Comparison of ENCODE assay signal across 26 cellular contexts in genomic region chr7:45598697-45599520, GRCh38. TPM values are rescaled to one million over a fixed set of nuclear protein-coding genes. Genes with fewer than 3 reads are reported as not detected.
DNase-seq lines count a peak whose midpoint lies in the region; ATAC-seq and TF ChIP-seq lines count a peak whose summit lies in the region.
"Had no signal": no experiment of that assay in that cellular context is flagged by ENCODE, and none has a peak within 500 bp of the region (broad histone marks: within the 10 kb centered on the region; RNA-seq: fewer than 3 reads in every experiment).

No MANE protein-coding gene starts in this region.

- no peak overlapping the region for H3K4me3 Mint-ChIP-seq in neural crest cell
- H3K4me3 Mint-ChIP-seq: activated naive CD4-positive, alpha-beta T cell treated with anti-CD3 and anti-CD28 coated beads for 36 hours had no signal

- TF ChIP-seq CTCF in right atrium auricular region (IDR thresholded peaks at IDR 0.05) (no peak), left ventricle myocardium inferior (IDR thresholded peaks at IDR 0.05; ENCODE audit: borderline replicate concordance) (no peak), neural crest cell (conservative IDR thresholded peaks at IDR 0.05) (no peak)

- H3K4me3 ChIP-seq in right atrium auricular region (no peak overlapping the region), left ventricle myocardium inferior (no peak overlapping the region)
- H3K4me3 ChIP-seq: adrenal gland, body of pancreas, heart left ventricle, prostate gland, thoracic aorta had no signal

- H3K27me3 ChIP-seq in right atrium auricular region (no peaks in the 10 kb centered on the region), left ventricle myocardium inferior (ENCODE audit: low read depth) (no peaks in the 10 kb centered on the region)
- H3K27me3 ChIP-seq: adrenal gland, body of pancreas, heart left ventricle, neutrophil had no signal

- H3K36me3 ChIP-seq in right atrium auricular region (no peaks in the 10 kb centered on the region), left ventricle myocardium inferior (no peaks in the 10 kb centered on the region)
- H3K36me3 ChIP-seq: adrenal gland, heart left ventricle, neutrophil, prostate gland, thoracic aorta had no signal

- H3K9me3 ChIP-seq in right atrium auricular region (peaks cover 0 to 2% of the 10 kb centered on the region in 2 donors), left ventricle myocardium inferior (replicated peaks) (peaks cover 2% of the 10 kb centered on the region)
- H3K9me3 ChIP-seq: adrenal gland, body of pancreas, Caco-2, neutrophil, prostate gland, thoracic aorta had no signal

- H3K27ac ChIP-seq in right atrium auricular region (no peak overlapping the region), left ventricle myocardium inferior (replicated peaks) (no peak overlapping the region), caudate nucleus (ENCODE audit: low read depth, low read length) (no peak overlapping the region)
- H3K27ac ChIP-seq: adrenal gland, body of pancreas, heart left ventricle, neutrophil, prostate gland, thoracic aorta had no signal

- intact Hi-C loops in left ventricle myocardium inferior (cut with micrococcal nuclease), result no loop called here

- H3K4me1 Mint-ChIP-seq in neural crest cell, result peaks cover 16% of the 10 kb centered on the region

- H3K9me3 Mint-ChIP-seq in neural crest cell, result no peaks in the 10 kb centered on the region
- H3K9me3 Mint-ChIP-seq: activated naive CD4-positive, alpha-beta T cell treated with anti-CD3 and anti-CD28 coated beads for 36 hours had no signal

- ATAC-seq in HG03280 (IDR thresholded peaks at IDR 0.05; ENCODE audit: unreplicated experiment), result no peak
- no peak for ATAC-seq in GM19467 (IDR thresholded peaks at IDR 0.05; ENCODE audit: unreplicated experiment)
- ATAC-seq: body of pancreas; heart left ventricle; stimulated activated naive CD8-positive, alpha-beta T cell treated with anti-CD3 and anti-CD28 coated beads, Interleukin-15, Interleukin-2, amounts not matched to agents 100 U/mL and 50 U/mL, for 24 hours had no signal

- DNase-seq in right atrium auricular region (ENCODE audit: low spot score), result peak; percentile 47
- no peak for DNase-seq in left ventricle myocardium inferior
- peak; percentile 37 for DNase-seq in ecto neural progenitor cell (ENCODE audit: low spot score)
- peak; percentile 1 for DNase-seq in neural crest cell (ENCODE audit: low read depth, low spot score)
- no peak for DNase-seq in caudate nucleus (lab: John Stamatoyannopoulos, UW)
- DNase-seq: activated CD4-positive, alpha-beta T cell treated with anti-CD3 and anti-CD28 coated beads, Interleukin-2, amount 50 U/mL, for 4 hours; activated naive CD4-positive, alpha-beta T cell treated with anti-CD3 and anti-CD28 coated beads for 36 hours; activated T-cell treated with anti-CD3 and anti-CD28 coated beads, Interleukin-2, amount 50 U/mL, for 1 hour; Caco-2; DMS79; effector memory CD4-positive, alpha-beta T cell; erythroblast; kidney glomerular epithelial cell; mammary epithelial cell; NCI-H510A; RPMI8226; stimulated activated naive CD8-positive, alpha-beta T cell treated with anti-CD3 and anti-CD28 coated beads, Interleukin-15, Interleukin-2, amounts not matched to agents 100 U/mL and 50 U/mL, for 24 hours; T-helper 1 cell had no signal

- H3K4me1 ChIP-seq in right atrium auricular region (no peaks in the 10 kb centered on the region), left ventricle myocardium inferior (peaks cover 12% of the 10 kb centered on the region)
- H3K4me1 ChIP-seq: adrenal gland, body of pancreas, Caco-2, prostate gland had no signal

- no peaks in the 10 kb centered on the region for H3K27me3 Mint-ChIP-seq in neural crest cell (ENCODE audit: low read depth)

- H3K27ac Mint-ChIP-seq in neural crest cell (ENCODE audit: unreplicated experiment), result peak overlapping the region; percentile 36
- H3K27ac Mint-ChIP-seq: activated naive CD4-positive, alpha-beta T cell treated with anti-CD3 and anti-CD28 coated beads for 36 hours had no signal

- peaks cover 4% of the 10 kb centered on the region for H3K36me3 Mint-ChIP-seq in neural crest cell (ENCODE audit: low read depth)

RNA-seq across cellular contexts. Expression of gene ADCY1, which starts 24.7 kb away (rescaled TPM):
- total RNA-seq in right atrium auricular region, result 1 to 10 TPM; 2.4 to 3.2 TPM
- 2.8 TPM for total RNA-seq in left ventricle myocardium inferior
- total RNA-seq in neural crest cell, result 13.7 and 14.2 TPM in 2 replicates

Comparison
In these comparisons a context has a peak if more than half of its experiments do, and no peak if none do; other contexts are left out.
1. DNase-seq: peak in right atrium auricular region (single experiment), ecto neural progenitor cell (single experiment) and neural crest cell (single experiment); none in left ventricle myocardium inferior (single experiment) and caudate nucleus (0 of 61).